1 cellular context compared by ENCODE assay signal in the genomic region with DNA sequence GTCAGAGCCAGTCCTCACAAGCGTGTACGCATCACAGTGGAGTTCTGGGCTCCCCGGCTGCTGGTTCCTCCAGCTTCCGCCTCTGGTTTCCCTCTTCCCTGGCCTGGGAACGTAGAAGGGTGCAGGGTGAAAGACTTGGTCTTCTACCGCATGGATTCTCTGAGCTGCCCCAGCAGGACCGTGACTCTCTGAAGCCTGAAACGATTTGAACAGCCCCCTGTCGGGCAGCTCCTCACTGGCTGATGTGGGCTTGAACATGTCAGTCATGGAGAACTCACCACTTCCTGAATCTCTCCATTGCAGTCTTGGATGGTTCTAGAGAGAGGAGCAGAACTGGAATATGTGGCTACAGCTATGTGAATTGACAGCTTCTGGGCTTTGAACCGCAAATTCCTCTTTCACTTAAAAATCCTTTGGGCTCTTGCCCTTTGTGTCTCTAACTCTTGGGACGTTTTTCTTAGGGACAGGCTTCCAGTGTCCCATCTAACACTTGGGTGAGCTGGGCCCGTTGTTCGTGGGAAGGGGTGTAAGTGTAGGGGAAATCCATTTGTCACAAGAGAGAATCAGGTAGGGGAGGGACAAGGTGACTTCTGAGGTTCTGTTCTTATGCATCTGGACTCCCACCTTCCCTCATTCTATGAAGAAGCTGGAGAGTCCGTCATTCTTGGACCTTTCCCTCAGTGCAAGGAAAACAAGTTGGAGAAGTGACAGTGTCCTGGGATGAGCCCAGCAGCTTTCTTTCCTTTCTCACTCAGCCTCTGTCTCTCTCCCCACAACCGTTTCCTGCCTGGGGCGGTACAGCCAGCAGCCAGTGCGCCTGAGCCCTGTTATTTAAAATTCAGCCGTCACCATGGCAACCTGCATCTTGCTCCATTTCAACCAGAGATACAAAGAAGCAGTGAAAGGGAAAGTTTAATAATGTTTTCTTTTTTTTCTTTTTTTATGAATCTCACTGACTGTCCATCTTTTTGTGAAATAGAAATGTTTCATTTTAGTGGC.
TF ChIP-seq lines count a peak whose summit lies in the region.

No MANE protein-coding gene starts in this region.

TF ChIP-seq in H1, 55 proteins besides CTCF, POLR2A, EP300 and RAD21 (continued from another document):
- TF ChIP-seq, protein P1, sequence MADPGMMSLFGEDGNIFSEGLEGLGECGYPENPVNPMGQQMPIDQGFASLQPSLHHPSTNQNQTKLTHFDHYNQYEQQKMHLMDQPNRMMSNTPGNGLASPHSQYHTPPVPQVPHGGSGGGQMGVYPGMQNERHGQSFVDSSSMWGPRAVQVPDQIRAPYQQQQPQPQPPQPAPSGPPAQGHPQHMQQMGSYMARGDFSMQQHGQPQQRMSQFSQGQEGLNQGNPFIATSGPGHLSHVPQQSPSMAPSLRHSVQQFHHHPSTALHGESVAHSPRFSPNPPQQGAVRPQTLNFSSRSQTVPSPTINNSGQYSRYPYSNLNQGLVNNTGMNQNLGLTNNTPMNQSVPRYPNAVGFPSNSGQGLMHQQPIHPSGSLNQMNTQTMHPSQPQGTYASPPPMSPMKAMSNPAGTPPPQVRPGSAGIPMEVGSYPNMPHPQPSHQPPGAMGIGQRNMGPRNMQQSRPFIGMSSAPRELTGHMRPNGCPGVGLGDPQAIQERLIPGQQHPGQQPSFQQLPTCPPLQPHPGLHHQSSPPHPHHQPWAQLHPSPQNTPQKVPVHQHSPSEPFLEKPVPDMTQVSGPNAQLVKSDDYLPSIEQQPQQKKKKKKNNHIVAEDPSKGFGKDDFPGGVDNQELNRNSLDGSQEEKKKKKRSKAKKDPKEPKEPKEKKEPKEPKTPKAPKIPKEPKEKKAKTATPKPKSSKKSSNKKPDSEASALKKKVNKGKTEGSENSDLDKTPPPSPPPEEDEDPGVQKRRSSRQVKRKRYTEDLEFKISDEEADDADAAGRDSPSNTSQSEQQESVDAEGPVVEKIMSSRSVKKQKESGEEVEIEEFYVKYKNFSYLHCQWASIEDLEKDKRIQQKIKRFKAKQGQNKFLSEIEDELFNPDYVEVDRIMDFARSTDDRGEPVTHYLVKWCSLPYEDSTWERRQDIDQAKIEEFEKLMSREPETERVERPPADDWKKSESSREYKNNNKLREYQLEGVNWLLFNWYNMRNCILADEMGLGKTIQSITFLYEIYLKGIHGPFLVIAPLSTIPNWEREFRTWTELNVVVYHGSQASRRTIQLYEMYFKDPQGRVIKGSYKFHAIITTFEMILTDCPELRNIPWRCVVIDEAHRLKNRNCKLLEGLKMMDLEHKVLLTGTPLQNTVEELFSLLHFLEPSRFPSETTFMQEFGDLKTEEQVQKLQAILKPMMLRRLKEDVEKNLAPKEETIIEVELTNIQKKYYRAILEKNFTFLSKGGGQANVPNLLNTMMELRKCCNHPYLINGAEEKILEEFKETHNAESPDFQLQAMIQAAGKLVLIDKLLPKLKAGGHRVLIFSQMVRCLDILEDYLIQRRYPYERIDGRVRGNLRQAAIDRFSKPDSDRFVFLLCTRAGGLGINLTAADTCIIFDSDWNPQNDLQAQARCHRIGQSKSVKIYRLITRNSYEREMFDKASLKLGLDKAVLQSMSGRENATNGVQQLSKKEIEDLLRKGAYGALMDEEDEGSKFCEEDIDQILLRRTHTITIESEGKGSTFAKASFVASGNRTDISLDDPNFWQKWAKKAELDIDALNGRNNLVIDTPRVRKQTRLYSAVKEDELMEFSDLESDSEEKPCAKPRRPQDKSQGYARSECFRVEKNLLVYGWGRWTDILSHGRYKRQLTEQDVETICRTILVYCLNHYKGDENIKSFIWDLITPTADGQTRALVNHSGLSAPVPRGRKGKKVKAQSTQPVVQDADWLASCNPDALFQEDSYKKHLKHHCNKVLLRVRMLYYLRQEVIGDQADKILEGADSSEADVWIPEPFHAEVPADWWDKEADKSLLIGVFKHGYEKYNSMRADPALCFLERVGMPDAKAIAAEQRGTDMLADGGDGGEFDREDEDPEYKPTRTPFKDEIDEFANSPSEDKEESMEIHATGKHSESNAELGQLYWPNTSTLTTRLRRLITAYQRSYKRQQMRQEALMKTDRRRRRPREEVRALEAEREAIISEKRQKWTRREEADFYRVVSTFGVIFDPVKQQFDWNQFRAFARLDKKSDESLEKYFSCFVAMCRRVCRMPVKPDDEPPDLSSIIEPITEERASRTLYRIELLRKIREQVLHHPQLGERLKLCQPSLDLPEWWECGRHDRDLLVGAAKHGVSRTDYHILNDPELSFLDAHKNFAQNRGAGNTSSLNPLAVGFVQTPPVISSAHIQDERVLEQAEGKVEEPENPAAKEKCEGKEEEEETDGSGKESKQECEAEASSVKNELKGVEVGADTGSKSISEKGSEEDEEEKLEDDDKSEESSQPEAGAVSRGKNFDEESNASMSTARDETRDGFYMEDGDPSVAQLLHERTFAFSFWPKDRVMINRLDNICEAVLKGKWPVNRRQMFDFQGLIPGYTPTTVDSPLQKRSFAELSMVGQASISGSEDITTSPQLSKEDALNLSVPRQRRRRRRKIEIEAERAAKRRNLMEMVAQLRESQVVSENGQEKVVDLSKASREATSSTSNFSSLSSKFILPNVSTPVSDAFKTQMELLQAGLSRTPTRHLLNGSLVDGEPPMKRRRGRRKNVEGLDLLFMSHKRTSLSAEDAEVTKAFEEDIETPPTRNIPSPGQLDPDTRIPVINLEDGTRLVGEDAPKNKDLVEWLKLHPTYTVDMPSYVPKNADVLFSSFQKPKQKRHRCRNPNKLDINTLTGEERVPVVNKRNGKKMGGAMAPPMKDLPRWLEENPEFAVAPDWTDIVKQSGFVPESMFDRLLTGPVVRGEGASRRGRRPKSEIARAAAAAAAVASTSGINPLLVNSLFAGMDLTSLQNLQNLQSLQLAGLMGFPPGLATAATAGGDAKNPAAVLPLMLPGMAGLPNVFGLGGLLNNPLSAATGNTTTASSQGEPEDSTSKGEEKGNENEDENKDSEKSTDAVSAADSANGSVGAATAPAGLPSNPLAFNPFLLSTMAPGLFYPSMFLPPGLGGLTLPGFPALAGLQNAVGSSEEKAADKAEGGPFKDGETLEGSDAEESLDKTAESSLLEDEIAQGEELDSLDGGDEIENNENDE (IDR thresholded peaks at IDR 0.05; ENCODE audit: insufficient replicate concordance, low read length), result no peak
- no peak for TF ChIP-seq BACH1 (IDR thresholded peaks at IDR 0.05; ENCODE audit: low read length)
- TF ChIP-seq, protein P2, sequence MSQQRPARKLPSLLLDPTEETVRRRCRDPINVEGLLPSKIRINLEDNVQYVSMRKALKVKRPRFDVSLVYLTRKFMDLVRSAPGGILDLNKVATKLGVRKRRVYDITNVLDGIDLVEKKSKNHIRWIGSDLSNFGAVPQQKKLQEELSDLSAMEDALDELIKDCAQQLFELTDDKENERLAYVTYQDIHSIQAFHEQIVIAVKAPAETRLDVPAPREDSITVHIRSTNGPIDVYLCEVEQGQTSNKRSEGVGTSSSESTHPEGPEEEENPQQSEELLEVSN (IDR thresholded peaks at IDR 0.05), result no peak
- TF ChIP-seq SP1 (IDR thresholded peaks at IDR 0.05; ENCODE audit: low read depth, low read length), result no peak
- TF ChIP-seq, protein P3, sequence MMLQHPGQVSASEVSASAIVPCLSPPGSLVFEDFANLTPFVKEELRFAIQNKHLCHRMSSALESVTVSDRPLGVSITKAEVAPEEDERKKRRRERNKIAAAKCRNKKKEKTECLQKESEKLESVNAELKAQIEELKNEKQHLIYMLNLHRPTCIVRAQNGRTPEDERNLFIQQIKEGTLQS (IDR thresholded peaks at IDR 0.05; ENCODE audit: insufficient read depth, low read depth, low read length), result no peak
